In genomic region chr16:3695610-3696369, GRCh38 we compare ENCODE assay signal across 15 cellular contexts. TPM values are rescaled to one million over a fixed set of nuclear protein-coding genes. Genes with fewer than 3 reads are reported as not detected.
DNase-seq lines count a peak whose midpoint lies in the region; ATAC-seq and TF ChIP-seq lines count a peak whose summit lies in the region.
"Had no signal": no experiment of that assay in that cellular context is flagged by ENCODE, and none has a peak within 500 bp of the region (broad histone marks: within the 10 kb centered on the region; RNA-seq: fewer than 3 reads in every experiment).

No MANE protein-coding gene starts in this region.

- no peak overlapping the region for H3K4ac ChIP-seq in H9 (ENCODE audit: low read depth, low read length)

- H3K4me1 Mint-ChIP-seq in H9, result peaks cover 3 to 9% of the 10 kb centered on the region in 2 experiments; a peak in 3 of 4 replicates
- peaks cover under 1% of the 10 kb centered on the region for H3K4me1 Mint-ChIP-seq in endothelial cell (ENCODE audit: unreplicated experiment)
- H3K4me1 Mint-ChIP-seq in immature natural killer cell, result peaks cover 9 to 12% of the 10 kb centered on the region in 2 donors

- H3K56ac ChIP-seq in H9 (ENCODE audit: insufficient read length, low read depth, low read length), result no peak overlapping the region

- H2AFZ ChIP-seq in H9 (ENCODE audit: low read length) (no peak overlapping the region), hepatocyte (peak overlapping the region; percentile 23), smooth muscle cell (ENCODE audit: low read depth) (no peak overlapping the region)

- no peak overlapping the region for H2AK5ac ChIP-seq in H9 (ENCODE audit: insufficient read length, low read length)

- no peaks in the 10 kb centered on the region for H3K9me2 ChIP-seq in hepatocyte (replicated peaks; ENCODE audit: insufficient read depth)

- no peak overlapping the region for H4K8ac ChIP-seq in H9 (replicated peaks; ENCODE audit: insufficient read length, low read depth, low read length)

- no peak overlapping the region for H4K91ac ChIP-seq in H9 (ENCODE audit: insufficient read length, low read depth, low read length)

- H3K9me3 ChIP-seq in H9 (ENCODE audit: control insufficient read depth, low read depth, low read length) (no peaks in the 10 kb centered on the region), Panc1 (ENCODE audit: control insufficient read depth, insufficient read depth, low read depth, low read length) (no peaks in the 10 kb centered on the region), hepatocyte (ENCODE audit: low read depth) (no peaks in the 10 kb centered on the region), smooth muscle cell (replicated peaks; ENCODE audit: low read depth) (no peaks in the 10 kb centered on the region)
- H3K9me3 ChIP-seq: adrenal gland, transverse colon had no signal

- no peak overlapping the region for H2BK12ac ChIP-seq in H9 (ENCODE audit: insufficient read length, low read depth, low read length)

- H3K9me3 Mint-ChIP-seq in H9, result no peaks in the 10 kb centered on the region
- H3K9me3 Mint-ChIP-seq in endothelial cell (ENCODE audit: unreplicated experiment), result no peaks in the 10 kb centered on the region
- no peaks in the 10 kb centered on the region for H3K9me3 Mint-ChIP-seq in immature natural killer cell
- H3K9me3 Mint-ChIP-seq: activated B cell treated with CpG ODN at 0.5 μM for 24 hours; naive thymus-derived CD4-positive, alpha-beta T cell had no signal

- H4K5ac ChIP-seq in H9 (ENCODE audit: insufficient read length, low read depth, low read length), result no peak overlapping the region

- no peak for TF ChIP-seq CTCF in H9 (conservative IDR thresholded peaks at IDR 0.05)
- no peak for TF ChIP-seq CTCF in Panc1 (IDR thresholded peaks at IDR 0.05)
- no peak for TF ChIP-seq CTCF in hepatocyte (IDR thresholded peaks at IDR 0.05; ENCODE audit: poor library complexity)
- TF ChIP-seq CTCF in smooth muscle cell (IDR thresholded peaks at IDR 0.05; ENCODE audit: borderline replicate concordance, insufficient read depth, poor library complexity, severe bottlenecking), result no peak
- no peak for TF ChIP-seq CTCF in endothelial cell (IDR thresholded peaks at IDR 0.05; ENCODE audit: unreplicated experiment)

- intact Hi-C loops in Panc1 (cut with micrococcal nuclease; ENCODE audit: unreplicated experiment), result no loop called here

- H3K14ac ChIP-seq in H9 (ENCODE audit: insufficient read depth, low read length), result no peak overlapping the region

- H3K4me1 ChIP-seq in H9 (ENCODE audit: insufficient read depth, low read length) (no peaks in the 10 kb centered on the region), Panc1 (ENCODE audit: control insufficient read depth, insufficient read depth, low read length) (0 out of 2 replicates have a peak, but pooled peaks cover under 1% of the 10 kb centered on the region), hepatocyte (ENCODE audit: insufficient read depth) (peaks cover 16% of the 10 kb centered on the region), smooth muscle cell (ENCODE audit: low read depth) (no peaks in the 10 kb centered on the region)

- no peaks in the 10 kb centered on the region for H3K79me1 ChIP-seq in H9 (ENCODE audit: insufficient read depth, low read depth, low read length, poor library complexity, severe bottlenecking)

- H3K4me3 Mint-ChIP-seq in H9 (no peak overlapping the region), endothelial cell (ENCODE audit: unreplicated experiment) (no peak overlapping the region), immature natural killer cell (no peak overlapping the region)
- H3K4me3 Mint-ChIP-seq: activated B cell treated with CpG ODN at 0.5 μM for 24 hours; naive thymus-derived CD4-positive, alpha-beta T cell had no signal

- no peak overlapping the region for H2BK120ac ChIP-seq in H9 (ENCODE audit: low read depth, low read length, poor library complexity, severe bottlenecking)

- ATAC-seq in Panc1, result peak; percentile 56
- ATAC-seq: naive thymus-derived CD4-positive, alpha-beta T cell had no signal

- H2BK15ac ChIP-seq in H9 (ENCODE audit: low read depth, low read length), result no peak overlapping the region

- H2BK5ac ChIP-seq in H9 (ENCODE audit: insufficient read length, low read length), result no peak overlapping the region

- BruUV-seq in Panc1 (replicated peaks; lab: Mats Ljungman, UMichigan), result no TSS peak

- H3K36me3 ChIP-seq in Panc1 (ENCODE audit: control insufficient read depth, insufficient read depth, low read length) (no peaks in the 10 kb centered on the region), hepatocyte (replicated peaks; ENCODE audit: insufficient read depth, low read depth) (no peaks in the 10 kb centered on the region), smooth muscle cell (ENCODE audit: low read depth) (no peaks in the 10 kb centered on the region)
- H3K36me3 ChIP-seq: adrenal gland, transverse colon had no signal

- H3K27ac Mint-ChIP-seq in H9 (peak overlapping the region; percentile 46 to 96 (median 55); a peak in 6 of 7 replicates), endothelial cell (ENCODE audit: unreplicated experiment) (no peak overlapping the region), immature natural killer cell (peak overlapping the region in 1 of 6 donors; percentile 16)
- H3K27ac Mint-ChIP-seq: activated B cell treated with CpG ODN at 0.5 μM for 24 hours had no signal

- DNase-seq in H9 (no peak), Panc1 (ENCODE audit: low read depth, low spot score) (no peak), hepatocyte (ENCODE audit: low spot score) (peak; percentile 80), smooth muscle cell (lab: John Stamatoyannopoulos, UW; ENCODE audit: unreplicated experiment) (no peak), endothelial cell (ENCODE audit: low spot score) (no peak), immature natural killer cell (no peak)
- no peak for DNase-seq in activated CD4-positive, alpha-beta T cell treated with anti-CD3 and anti-CD28 coated beads, Interleukin-2, amount 50 U/mL, for 1 hour
- DNase-seq: activated B cell treated with CpG ODN at 0.5 μM for 24 hours; adrenal gland; dorsolateral prefrontal cortex; foreskin fibroblast; naive thymus-derived CD4-positive, alpha-beta T cell; NCI-H1092; NCI-H69; transverse colon had no signal

- no peak overlapping the region for H3K18ac ChIP-seq in H9 (ENCODE audit: insufficient read length, low read depth, low read length)

- H3K79me2 ChIP-seq in H9 (ENCODE audit: insufficient read depth, low read length) (peaks cover 5% of the 10 kb centered on the region; the same call in 1 of the 2 replicates), hepatocyte (peaks cover 67% of the 10 kb centered on the region), smooth muscle cell (ENCODE audit: low read depth) (peaks cover 3% of the 10 kb centered on the region)

- H3K27me3 ChIP-seq in H9 (ENCODE audit: insufficient read depth, low read length) (no peaks in the 10 kb centered on the region), Panc1 (ENCODE audit: control insufficient read depth, insufficient read depth, low read length) (no peaks in the 10 kb centered on the region), hepatocyte (no peaks in the 10 kb centered on the region), smooth muscle cell (ENCODE audit: low read depth) (no peaks in the 10 kb centered on the region)
- H3K27me3 ChIP-seq: adrenal gland, dorsolateral prefrontal cortex, transverse colon had no signal

- no peak overlapping the region for H3T11ph ChIP-seq in H9 (ENCODE audit: low read length)

- no peak overlapping the region for H3K27ac ChIP-seq in H9 (ENCODE audit: insufficient read length, low read depth, low read length)
- H3K27ac ChIP-seq in Panc1 (ENCODE audit: low read length), result no peak overlapping the region
- peak overlapping the region; percentile 97 for H3K27ac ChIP-seq in hepatocyte
- H3K27ac ChIP-seq in smooth muscle cell (ENCODE audit: low read depth), result no peak overlapping the region
- H3K27ac ChIP-seq: adrenal gland, transverse colon had no signal

- in situ Hi-C loops in Panc1 (cut with HindIII; ENCODE audit: low pct_unique_long_range_greater_than_20kb, low sequenced_read_pairs), result no loop called here

- no peak overlapping the region for H3K23ac ChIP-seq in H9 (ENCODE audit: insufficient read length, low read depth, low read length)

- no peak overlapping the region for H2BK20ac ChIP-seq in H9 (ENCODE audit: low read depth, low read length, poor library complexity, severe bottlenecking)

- H3K4me3 ChIP-seq in Panc1 (ENCODE audit: low read depth in 2 of 2, low read length in 2 of 2) (no peak overlapping the region), hepatocyte (no peak overlapping the region), smooth muscle cell (peak overlapping the region; percentile 24)
- H3K4me3 ChIP-seq: adrenal gland, transverse colon had no signal

- no CpG with 5 or more reads among the region's 19 CpGs for WGBS in H9 (ENCODE audit: extremely low coverage, insufficient read length, low lambda C conversion rate)
- whole genome bisulfite sequencing in hepatocyte (ENCODE audit: low lambda C conversion rate, missing lambda C conversion rate), result 70% methylated on average over 19 of the region's 19 CpGs
- 91% methylated on average over 19 of the region's 19 CpGs for WGBS in smooth muscle cell (ENCODE audit: low lambda C conversion rate)

- peaks cover 12 to 23% (median 13%) of the 10 kb centered on the region in 3 experiments; a peak in 5 of 7 replicates for H3K36me3 Mint-ChIP-seq in H9 (ENCODE audit: insufficient read depth in 1 of 3, low read depth in 3 of 3)
- peaks cover 4% of the 10 kb centered on the region for H3K36me3 Mint-ChIP-seq in endothelial cell (ENCODE audit: low read depth, unreplicated experiment)
- peaks cover 0 to 10% (median 0%) of the 10 kb centered on the region in 3 donors for H3K36me3 Mint-ChIP-seq in immature natural killer cell

- CTCF ChIA-PET in Panc1 (lab: Charles Lee), result interaction anchor here (1.0 kb wide), 1 partner anchor 12 kb away, joined by 4 read pairs; no protein-coding TSS in a partner anchor

- H3K9ac ChIP-seq in H9 (ENCODE audit: extremely low read depth, insufficient read length, low read length) (no peak overlapping the region), smooth muscle cell (ENCODE audit: low read depth) (no peak overlapping the region)

- H3K23me2 ChIP-seq in H9 (ENCODE audit: insufficient read length, low read depth, low read length, poor library complexity, severe bottlenecking), result no peaks in the 10 kb centered on the region

- H3K27me3 Mint-ChIP-seq in H9 (ENCODE audit: low read depth) (no peaks in the 10 kb centered on the region), endothelial cell (ENCODE audit: unreplicated experiment) (peaks cover 2% of the 10 kb centered on the region), immature natural killer cell (ENCODE audit: low read depth in 3 of 3) (peaks cover 0 to 2% (median 0%) of the 10 kb centered on the region in 3 donors)
- H3K27me3 Mint-ChIP-seq: activated B cell treated with CpG ODN at 0.5 μM for 24 hours; naive thymus-derived CD4-positive, alpha-beta T cell had no signal

- POLR2A ChIA-PET in Panc1 (lab: Charles Lee), result interaction anchor here (0.8 kb wide), 1 partner anchor 17 kb away, joined by 5 read pairs; no protein-coding TSS in a partner anchor

- no peaks in the 10 kb centered on the region for H3F3A ChIP-seq in smooth muscle cell (ENCODE audit: low read depth)

- H3K4me2 ChIP-seq in H9 (ENCODE audit: insufficient read depth, insufficient read length, low read length) (no peak overlapping the region), hepatocyte (peak overlapping the region; percentile 72), smooth muscle cell (no peak overlapping the region)

- no peaks in the 10 kb centered on the region for H4K20me1 ChIP-seq in H9 (ENCODE audit: control insufficient read depth, insufficient read depth, insufficient read length)
- H4K20me1 ChIP-seq in hepatocyte (ENCODE audit: insufficient read depth, poor library complexity, severe bottlenecking), result no peaks in the 10 kb centered on the region
- no peaks in the 10 kb centered on the region for H4K20me1 ChIP-seq in smooth muscle cell (ENCODE audit: low read depth)

RNA-seq across cellular contexts. Expression of gene TRAP1, which starts 21.5 kb away (rescaled TPM):
- total RNA-seq in H9 (2021) (211 and 242 TPM in 2 replicates), Panc1 (2021; ENCODE audit: unreplicated experiment) (137 TPM), hepatocyte (62.3 and 70.8 TPM in 2 replicates), smooth muscle cell (37.7 and 41.5 TPM in 2 replicates), endothelial cell (ENCODE audit: unreplicated experiment) (104 TPM)
- 161 TPM for polyA plus RNA-seq in Panc1 (2012; ENCODE audit: insufficient read length)
- polyA plus RNA-seq in hepatocyte (79.8 and 80.5 TPM in 2 replicates), smooth muscle cell (46.6 and 64.0 TPM in 2 replicates), immature natural killer cell (10 to 100 TPM; 30.1 to 32.1 (median 30.7) TPM)

RNA-seq across cellular contexts. Expression of gene DNASE1, which starts 41.3 kb away (rescaled TPM):
- 10.1 and 10.6 TPM in 2 replicates for total RNA-seq in H9 (2021)
- 21.1 TPM for total RNA-seq in Panc1 (2021; ENCODE audit: unreplicated experiment)
- 24.7 TPM for polyA plus RNA-seq in Panc1 (2012; ENCODE audit: insufficient read length)
- total RNA-seq in hepatocyte, result 284 and 295 TPM in 2 replicates
- 332 and 337 TPM in 2 replicates for polyA plus RNA-seq in hepatocyte
- total RNA-seq in smooth muscle cell, result 21.9 and 37.8 TPM in 2 replicates
- polyA plus RNA-seq in smooth muscle cell, result 8.1 and 11.9 TPM in 2 replicates
- 33.9 TPM for total RNA-seq in endothelial cell (ENCODE audit: unreplicated experiment)
- 1 to 10 TPM in 2 of 3 donors, under 1 TPM in 1; 0.60 to 9.0 (median 3.5) TPM for polyA plus RNA-seq in immature natural killer cell
